19 cellular contexts compared by ENCODE assay signal in genomic region chr11:45610627-45611026, GRCh38. TPM values are rescaled to one million over a fixed set of nuclear protein-coding genes. Genes with fewer than 3 reads are reported as not detected.
A peak's percentile ranks its signal among the peaks of the same experiment; 100 is the strongest.
DNase-seq lines count a peak whose midpoint lies in the region; TF ChIP-seq lines count a peak whose summit lies in the region.
"Had no signal": no experiment of that assay in that cellular context is flagged by ENCODE, and none has a peak within 500 bp of the region (broad histone marks: within the 10 kb centered on the region; RNA-seq: fewer than 3 reads in every experiment).

No MANE protein-coding gene starts in this region.

- H3K4me1 ChIP-seq in neutrophil (ENCODE audit: control insufficient read depth in 1 of 2, insufficient read depth in 1 of 2, low read depth in 1 of 2, low read length in 1 of 2) (peaks cover 37 to 65% of the 10 kb centered on the region in 2 experiments), SJCRH30 (peaks cover 3% of the 10 kb centered on the region; the same call in 1 of the 2 replicates), uterus (no peaks in the 10 kb centered on the region)
- H3K4me1 ChIP-seq: Caco-2 had no signal

- H3K27ac ChIP-seq in HL-60 (replicated peaks) (no peak overlapping the region), neutrophil (peak overlapping the region; percentile 64), SJCRH30 (no peak overlapping the region), uterus (no peak overlapping the region)
- H3K27ac ChIP-seq: GM23248, PC-9 had no signal

- TF ChIP-seq POLR2A in uterus (IDR thresholded peaks at IDR 0.05), result no peak

- DNase-seq in DMS79 treated with DMSO at 0.1 percent for 48 hours (lab: John Stamatoyannopoulos, UW) (peak; percentile 58), HL-60 (ENCODE audit: low read depth in 1 of 2, low spot score in 1 of 2) (peak; percentile 56 to 94), NOMO-1 treated with dmso at 0.1 percent for 144 hours (lab: John Stamatoyannopoulos, UW; ENCODE audit: unreplicated experiment) (peak; percentile 88), EL (no peak), SJCRH30 (no peak), uterus (no peak)
- DNase-seq: Caco-2; CD4-positive, CD25-positive, alpha-beta regulatory T cell; DMS153; GM23248; HCEC 1CT; NCI-H1048; NCI-H446; NCI-H69; SK-N-SH; T-helper 1 cell had no signal

- no peaks in the 10 kb centered on the region for H3K36me3 ChIP-seq in neutrophil
- H3K36me3 ChIP-seq in SJCRH30, result no peaks in the 10 kb centered on the region
- no peaks in the 10 kb centered on the region for H3K36me3 ChIP-seq in uterus

- peaks cover 8% of the 10 kb centered on the region for H3K27me3 ChIP-seq in HL-60 (ENCODE audit: insufficient read depth, poor library complexity, severe bottlenecking)
- H3K27me3 ChIP-seq in neutrophil, result peaks cover under 1% of the 10 kb centered on the region
- H3K27me3 ChIP-seq in SJCRH30, result no peaks in the 10 kb centered on the region
- no peaks in the 10 kb centered on the region for H3K27me3 ChIP-seq in uterus

- TF ChIP-seq CTCF in HL-60 (IDR thresholded peaks at IDR 0.05; ENCODE audit: insufficient read depth, low read length) (no peak), neutrophil (IDR thresholded peaks at IDR 0.05) (no peak), uterus (IDR thresholded peaks at IDR 0.05) (no peak)

- H3K9me3 ChIP-seq in neutrophil, result no peaks in the 10 kb centered on the region
- no peaks in the 10 kb centered on the region for H3K9me3 ChIP-seq in SJCRH30 (replicated peaks)
- H3K9me3 ChIP-seq in uterus, result no peaks in the 10 kb centered on the region
- H3K9me3 ChIP-seq: Caco-2, SK-N-SH had no signal

- intact Hi-C loops in uterus (cut with DNase I; ENCODE audit: low total_unique reads), result no loop called here

- H3K4me3 ChIP-seq in HL-60 (replicated peaks; ENCODE audit: insufficient read depth, low read length) (no peak overlapping the region), neutrophil (ENCODE audit: low read depth in 1 of 2, low read length in 1 of 2) (peak overlapping the region in 1 of 2 experiments; percentile 25), SJCRH30 (no peak overlapping the region), uterus (no peak overlapping the region)
- H3K4me3 ChIP-seq: GM23248, PC-9 had no signal

RNA-seq across cellular contexts. Expression of gene CHST1, which starts 54.8 kb away (rescaled TPM):
- total RNA-seq in SJCRH30 (2014; rRNA removed; shearing (Covaris generic)), result not detected in 2 replicates
- total RNA-seq in uterus, result 1 to 10 TPM; 2.4 to 7.9 (median 5.9) TPM
- total RNA-seq: B cell, Caco-2, GM23248, PC-9 had no signal

Comparison
In these comparisons a context has a peak if more than half of its experiments do, and no peak if none do; other contexts are left out.
1. DNase-seq: peak in DMS79 treated with DMSO at 0.1 percent for 48 hours (single experiment), HL-60 (2 of 2) and NOMO-1 treated with dmso at 0.1 percent for 144 hours (single experiment); none in EL (single experiment), SJCRH30 (0 of 2) and uterus (0 of 2).